ENCODE assay signal across 8 cellular contexts in genomic region chr5:159262859-159263568, GRCh38. TPM values are rescaled to one million over a fixed set of nuclear protein-coding genes. Genes with fewer than 3 reads are reported as not detected.
DNase-seq lines count a peak whose midpoint lies in the region; ATAC-seq and TF ChIP-seq lines count a peak whose summit lies in the region.

UBLCP1 (plus strand) TSS chr5:159263290; CDS start chr5:159268916, 5,626 bp downstream.

- peaks cover 23% of the 10 kb centered on the region for H3K4me1 ChIP-seq in mononuclear cell (ENCODE audit: insufficient read depth, low read length)

- ATAC-seq in GM21528 (IDR thresholded peaks at IDR 0.05; ENCODE audit: low FRiP score, unreplicated experiment), result peak; percentile 94

- no peaks in the 10 kb centered on the region for H3K9me3 ChIP-seq in mononuclear cell (ENCODE audit: low read depth, low read length)

- H3K4me3 ChIP-seq in epithelial cell of esophagus (ENCODE audit: low read length) (peak within 1 kb of the TSS; percentile 90), mononuclear cell (ENCODE audit: low read length) (peak within 1 kb of the TSS; percentile 72)

- TF ChIP-seq CTCF in epithelial cell of esophagus (IDR thresholded peaks at IDR 0.05; ENCODE audit: insufficient read depth, low read depth, low read length, missing control alignments), result no peak

- H3K27me3 ChIP-seq in mononuclear cell (ENCODE audit: insufficient read depth, low read length), result no peaks in the 10 kb centered on the region

- peak; percentile 93 for DNase-seq in DMS 273 (lab: John Stamatoyannopoulos, UW; ENCODE audit: unreplicated experiment)
- DNase-seq in HuH-7.5 (ENCODE audit: low spot score), result peak; percentile 59
- DNase-seq in OCI-M1 (lab: John Stamatoyannopoulos, UW), result peak; percentile 91
- DNase-seq in activated T-cell treated with anti-CD3 and anti-CD28 coated beads for 24 hours (ENCODE audit: low read depth), result peak; percentile 75
- DNase-seq in epithelial cell of esophagus (ENCODE audit: low read depth), result peak; percentile 91
- peak; percentile 54 to 58 for DNase-seq in stimulated activated CD8-positive, alpha-beta memory T cell treated with anti-CD3 and anti-CD28 coated beads, Interleukin-4, amount 100 ng/mL, for 1 hour (ENCODE audit: low read depth in 2 of 2, low spot score in 1 of 2)

RNA-seq across cellular contexts. Expression of gene UBLCP1, which starts in this region (rescaled TPM):
- total RNA-seq in mononuclear cell, result 25.4 TPM

Comparison
In these comparisons a context has a peak if more than half of its experiments do, and no peak if none do; other contexts are left out.
1. Peak in every context shown above with its lines: DNase-seq, ATAC-seq and H3K4me3 ChIP-seq.